1 cellular context compared by ENCODE assay signal in genomic region chrX:47583240-47583861, GRCh38.
TF ChIP-seq lines count a peak whose summit lies in the region.

No MANE protein-coding gene starts in this region.

TF ChIP-seq in HEK293, 187 proteins besides CTCF, POLR2A, EP300 and RAD21 (continued from another document):
- no peak for TF ChIP-seq ZBTB26 (tag by site-specific recombination; optimal IDR thresholded peaks at IDR 0.05)
- TF ChIP-seq ZNF580 (tag by site-specific recombination; IDR thresholded peaks at IDR 0.05), result no peak
- no peak for TF ChIP-seq ZNF2 (tag by site-specific recombination; IDR thresholded peaks at IDR 0.05)
- 0 out of 2 replicates have a peak, but pooled peaks have one; percentile 26 for TF ChIP-seq PATZ1 (tag by site-specific recombination; IDR thresholded peaks at IDR 0.05)
- no peak for TF ChIP-seq ZNF837 (tag by site-specific recombination; IDR thresholded peaks at IDR 0.05)
- no peak for TF ChIP-seq ZEB2 (tag by site-specific recombination; IDR thresholded peaks at IDR 0.05)
- no peak for TF ChIP-seq ZNF24 (tag by site-specific recombination; IDR thresholded peaks at IDR 0.05)
- no peak for TF ChIP-seq ZNF175 (tag by site-specific recombination; IDR thresholded peaks at IDR 0.05)
- TF ChIP-seq ZNF501 (tag by site-specific recombination; IDR thresholded peaks at IDR 0.05), result no peak
- TF ChIP-seq ZFP37 (tag by site-specific recombination; IDR thresholded peaks at IDR 0.05), result no peak
